ENCODE assay signal across 11 cellular contexts in the genomic region with DNA sequence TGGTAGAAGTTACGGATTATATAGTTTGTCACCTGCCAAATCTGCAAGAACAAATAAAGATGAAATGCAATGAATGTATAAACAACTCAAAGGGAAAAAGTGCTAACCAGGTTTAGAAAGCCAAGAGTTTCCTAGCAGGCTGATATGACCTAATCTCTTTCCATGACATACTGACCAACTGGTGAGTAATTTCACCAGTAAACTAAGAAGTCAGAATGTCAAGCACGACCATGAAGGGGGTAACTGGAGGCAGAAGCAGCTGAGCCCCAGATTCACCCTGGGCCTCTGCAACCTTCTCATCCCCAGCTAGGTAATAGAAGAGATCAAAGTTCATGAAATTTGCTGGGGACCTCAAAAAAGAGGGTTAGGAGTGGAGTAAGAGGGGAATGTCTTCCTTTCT. TPM values are rescaled to one million over a fixed set of nuclear protein-coding genes. Genes with fewer than 3 reads are reported as not detected.
DNase-seq lines count a peak whose midpoint lies in the region; ATAC-seq and TF ChIP-seq lines count a peak whose summit lies in the region.
"Had no signal": no experiment of that assay in that cellular context is flagged by ENCODE, and none has a peak within 500 bp of the region (broad histone marks: within the 10 kb centered on the region; RNA-seq: fewer than 3 reads in every experiment).

No MANE protein-coding gene starts in this region.

- no peak overlapping the region for H3K4me3 Mint-ChIP-seq in activated T-helper 1 cell treated with anti-CD3 and anti-CD28 coated beads, Interleukin-12 subunit alpha, Interleukin-12 subunit beta, Interleukin-2, Interleukin-4 antibody, amounts not matched to agents 30 ng/mL and 10 ng/mL and 1 ng/mL, durations not matched to agents 14 hours and 24 hours and 36 hours

- H3K27ac ChIP-seq in C4-2B (peak overlapping the region; percentile 89), muscle layer of colon (ENCODE audit: low read depth, low read length) (peak overlapping the region; percentile 14)
- H3K27ac ChIP-seq: BLaER1 had no signal

- H3K4me3 ChIP-seq in muscle layer of colon (ENCODE audit: low read depth in 1 of 2, low read length in 2 of 2) (no peak overlapping the region), HAP-1 (no peak overlapping the region)
- H3K4me3 ChIP-seq: BLaER1 had no signal

- ATAC-seq in HG03196 (IDR thresholded peaks at IDR 0.05; ENCODE audit: unreplicated experiment): no peak

- no peak overlapping the region for H3K9ac ChIP-seq in muscle layer of colon (ENCODE audit: low read length)
- H3K9ac ChIP-seq: BLaER1 had no signal

- H3K9me3 ChIP-seq in muscle layer of colon (ENCODE audit: low read length) (no peaks in the 10 kb centered on the region), HAP-1 (peaks cover 4% of the 10 kb centered on the region)
- H3K9me3 ChIP-seq: BLaER1 had no signal

- H3K36me3 ChIP-seq in muscle layer of colon (ENCODE audit: insufficient read depth, low read length) (no peaks in the 10 kb centered on the region), HAP-1 (replicated peaks) (no peaks in the 10 kb centered on the region)
- H3K36me3 ChIP-seq: BLaER1 had no signal

- in situ Hi-C loops in HAP-1 (cut with MboI; ENCODE audit: low sequenced_read_pairs): no loop called here

- no peaks in the 10 kb centered on the region for H3K36me3 Mint-ChIP-seq in activated T-helper 1 cell treated with anti-CD3 and anti-CD28 coated beads, Interleukin-12 subunit alpha, Interleukin-12 subunit beta, Interleukin-2, Interleukin-4 antibody, amounts not matched to agents 30 ng/mL and 10 ng/mL and 1 ng/mL, durations not matched to agents 14 hours and 24 hours and 36 hours (ENCODE audit: low read depth)
- H3K36me3 Mint-ChIP-seq: IgD-negative memory B cell had no signal

- peaks cover 25% of the 10 kb centered on the region for H3K27me3 Mint-ChIP-seq in activated T-helper 1 cell treated with anti-CD3 and anti-CD28 coated beads, Interleukin-12 subunit alpha, Interleukin-12 subunit beta, Interleukin-2, Interleukin-4 antibody, amounts not matched to agents 30 ng/mL and 10 ng/mL and 1 ng/mL, durations not matched to agents 14 hours and 24 hours and 36 hours (ENCODE audit: insufficient read depth)

- intact Hi-C loops in activated T-helper 1 cell treated with anti-CD3 and anti-CD28 coated beads, Interleukin-12 subunit alpha, Interleukin-12 subunit beta, Interleukin-2, Interleukin-4 antibody, amounts not matched to agents 30 ng/mL and 10 ng/mL and 1 ng/mL, durations not matched to agents 14 hours and 24 hours and 36 hours (cut with micrococcal nuclease): loop anchor here (1.0 to 5.0 kb wide), 3 partner anchors 10 to 50 kb away; a partner anchor contains a TSS

- H3K4me1 ChIP-seq in muscle layer of colon (ENCODE audit: insufficient read depth, low read length) (peaks cover 34% of the 10 kb centered on the region), HAP-1 (peaks cover 3% of the 10 kb centered on the region)
- H3K4me1 ChIP-seq: BLaER1 had no signal

- H3K27ac Mint-ChIP-seq in activated T-helper 1 cell treated with anti-CD3 and anti-CD28 coated beads, Interleukin-12 subunit alpha, Interleukin-12 subunit beta, Interleukin-2, Interleukin-4 antibody, amounts not matched to agents 30 ng/mL and 10 ng/mL and 1 ng/mL, durations not matched to agents 14 hours and 24 hours and 36 hours: peak overlapping the region; percentile 82
- H3K27ac Mint-ChIP-seq: IgD-negative memory B cell had no signal

- H3K27me3 ChIP-seq in muscle layer of colon (ENCODE audit: control insufficient read depth in 1 of 2, insufficient read depth in 2 of 2, low read length in 2 of 2) (no peaks in the 10 kb centered on the region), HAP-1 (ENCODE audit: low read depth) (no peaks in the 10 kb centered on the region)
- H3K27me3 ChIP-seq: BLaER1 had no signal

- DNase-seq in GM20000 (ENCODE audit: low spot score) (peak; percentile 29), NOMO-1 treated with DMSO at 0.1 percent for 48 hours (lab: John Stamatoyannopoulos, UW; ENCODE audit: unreplicated experiment) (no peak), DMS79 (lab: John Stamatoyannopoulos, UW) (no peak), HAP-1 (ENCODE audit: low spot score in 2 of 2) (no peak)
- no peak for DNase-seq in activated T-helper 1 cell treated with anti-CD3 and anti-CD28 coated beads, Interleukin-12 subunit alpha, Interleukin-12 subunit beta, Interleukin-2, Interleukin-4 antibody, amounts not matched to agents 30 ng/mL and 10 ng/mL and 1 ng/mL, durations not matched to agents 14 hours and 24 hours and 36 hours (ENCODE audit: low spot score)
- DNase-seq: effector memory CD4-positive, alpha-beta T cell had no signal

- TF ChIP-seq CTCF in C4-2B (conservative IDR thresholded peaks at IDR 0.05) (no peak), GM20000 (IDR thresholded peaks at IDR 0.05; ENCODE audit: extremely low read depth, missing control alignments) (no peak)

- H3K9me3 Mint-ChIP-seq in activated T-helper 1 cell treated with anti-CD3 and anti-CD28 coated beads, Interleukin-12 subunit alpha, Interleukin-12 subunit beta, Interleukin-2, Interleukin-4 antibody, amounts not matched to agents 30 ng/mL and 10 ng/mL and 1 ng/mL, durations not matched to agents 14 hours and 24 hours and 36 hours: peaks cover 5% of the 10 kb centered on the region
- H3K9me3 Mint-ChIP-seq: IgD-negative memory B cell had no signal

- peaks cover 12% of the 10 kb centered on the region for H3K4me1 Mint-ChIP-seq in activated T-helper 1 cell treated with anti-CD3 and anti-CD28 coated beads, Interleukin-12 subunit alpha, Interleukin-12 subunit beta, Interleukin-2, Interleukin-4 antibody, amounts not matched to agents 30 ng/mL and 10 ng/mL and 1 ng/mL, durations not matched to agents 14 hours and 24 hours and 36 hours (ENCODE audit: low read depth)
- H3K4me1 Mint-ChIP-seq: IgD-negative memory B cell had no signal

RNA-seq across cellular contexts. Expression of a gene that starts 10.2 kb away (rescaled TPM):
- total RNA-seq in activated T-helper 1 cell treated with anti-CD3 and anti-CD28 coated beads, Interleukin-12 subunit alpha, Interleukin-12 subunit beta, Interleukin-2, Interleukin-4 antibody, amounts not matched to agents 30 ng/mL and 10 ng/mL and 1 ng/mL, durations not matched to agents 14 hours and 24 hours and 36 hours: 27.6 and 29.6 TPM in 2 replicates
